Comparison of ENCODE assay signal across 1 cellular context in genomic region chr3:154818676-154819255, GRCh38.
TF ChIP-seq lines count a peak whose summit lies in the region.

No MANE protein-coding gene starts in this region.

TF ChIP-seq in neural cell, 6 proteins besides CTCF, POLR2A, EP300 and RAD21 (continued from another document):
- TF ChIP-seq REST (IDR thresholded peaks at IDR 0.05; ENCODE audit: borderline replicate concordance), result no peak
- TF ChIP-seq POLR2AphosphoS5 (IDR thresholded peaks at IDR 0.05), result no peak
TF ChIP-seq in neural cell: peak in this region for 0.
